Comparison of ENCODE assay signal across 1 cellular context in genomic region chr11:19979519-19979845, GRCh38.
TF ChIP-seq lines count a peak whose summit lies in the region.

No MANE protein-coding gene starts in this region.

TF ChIP-seq in GM12878, 131 proteins besides CTCF, POLR2A, EP300 and RAD21 (continued from another document):
- TF ChIP-seq GATAD2B (conservative IDR thresholded peaks at IDR 0.05; ENCODE audit: low read depth): 0 out of 2 replicates have a peak, but pooled peaks have one; percentile 26
- TF ChIP-seq NRF1 (conservative IDR thresholded peaks at IDR 0.05; ENCODE audit: low read depth, low read length): no peak
